ENCODE assay signal across 12 cellular contexts in genomic region chr12:62900686-62901272, GRCh38. TPM values are rescaled to one million over a fixed set of nuclear protein-coding genes. Genes with fewer than 3 reads are reported as not detected.
DNase-seq lines count a peak whose midpoint lies in the region; ATAC-seq and TF ChIP-seq lines count a peak whose summit lies in the region.
"Had no signal": no experiment of that assay in that cellular context is flagged by ENCODE, and none has a peak within 500 bp of the region (broad histone marks: within the 10 kb centered on the region; RNA-seq: fewer than 3 reads in every experiment).

No MANE protein-coding gene starts in this region.

- H3K27me3 ChIP-seq in PC-3 (ENCODE audit: low read length), result no peaks in the 10 kb centered on the region
- H3K27me3 ChIP-seq: brain microvascular endothelial cell had no signal

- TF ChIP-seq CTCF in PC-3 (conservative IDR thresholded peaks at IDR 0.05; ENCODE audit: low read depth, low read length) (no peak), fibroblast of the aortic adventitia (IDR thresholded peaks at IDR 0.05; ENCODE audit: insufficient read depth, low read length) (no peak)

- no peak overlapping the region for H3K9ac ChIP-seq in PC-3 (ENCODE audit: low read length)

- no peaks in the 10 kb centered on the region for H3K9me3 ChIP-seq in PC-3 (ENCODE audit: low read length)

- peak overlapping the region; percentile 25 for H3K27ac ChIP-seq in PC-3 (ENCODE audit: low read length)
- H3K27ac ChIP-seq: brain microvascular endothelial cell had no signal

- H3K4me3 ChIP-seq in PC-3 (ENCODE audit: low read length) (no peak overlapping the region), fibroblast of the aortic adventitia (ENCODE audit: low read depth, low read length) (no peak overlapping the region), skeletal muscle cell (ENCODE audit: low read depth, low read length) (no peak overlapping the region)

- H3K9me2 ChIP-seq in PC-3 (replicated peaks; ENCODE audit: low read length), result no peaks in the 10 kb centered on the region

- BruUV-seq in PC-3 (replicated peaks; lab: Mats Ljungman, UMichigan), result TSS peak; percentile 14

- CTCF ChIA-PET in PC-3 (lab: Charles Lee), result no interaction called here

- no peaks in the 10 kb centered on the region for H3F3A ChIP-seq in PC-3 (ENCODE audit: low read length, unreplicated experiment)

- no peak overlapping the region for H2AFZ ChIP-seq in PC-3 (ENCODE audit: low read length)

- no peaks in the 10 kb centered on the region for H4K20me1 ChIP-seq in PC-3 (ENCODE audit: low read length)

- H3K36me3 ChIP-seq in PC-3 (ENCODE audit: low read depth, low read length), result no peaks in the 10 kb centered on the region
- H3K36me3 ChIP-seq: brain microvascular endothelial cell had no signal

- 0 out of 2 replicates have a peak overlapping the region, but pooled peaks have one; percentile 26 for H3K4me2 ChIP-seq in PC-3 (ENCODE audit: low read length)

- peak; percentile 45 for DNase-seq in HuH-7 (ENCODE audit: low spot score)
- DNase-seq in PC-3, result peak; percentile 50
- peak; percentile 5 for DNase-seq in fibroblast of the aortic adventitia (ENCODE audit: low read depth)
- DNase-seq in skeletal muscle cell (ENCODE audit: low read depth), result peak; percentile 25
- no peak for DNase-seq in anterior cingulate cortex (lab: John Stamatoyannopoulos, UW)
- DNase-seq in NCI-H1436 treated with DMSO at 0.1 percent for 48 hours (lab: John Stamatoyannopoulos, UW), result no peak
- DNase-seq: activated CD4-positive, alpha-beta T cell treated with anti-CD3 and anti-CD28 coated beads, Interleukin-2, amount 50 U/mL, for 1 hour; brain microvascular endothelial cell; NCI-H1105; T-cell had no signal

- H3K79me2 ChIP-seq in PC-3 (ENCODE audit: low read length), result peaks cover 12% of the 10 kb centered on the region; the same call in 1 of the 2 replicates

- no peak; the same call in 1 of the 2 replicates for ATAC-seq in PC-3
- no peak for ATAC-seq in GM19328 (IDR thresholded peaks at IDR 0.05; ENCODE audit: unreplicated experiment)
- ATAC-seq: activated T-helper 17 cell treated with anti-CD3 and anti-CD28 coated beads, Interleukin-2, amount 50 U/mL, for 72 hours; T-cell had no signal

- POLR2A ChIA-PET in PC-3 (lab: Charles Lee; ENCODE audit: unreplicated experiment), result no interaction called here

- H3K4me1 ChIP-seq in PC-3 (ENCODE audit: insufficient read depth, low read length), result peaks cover 24% of the 10 kb centered on the region

- intact Hi-C loops in PC-3 (cut with micrococcal nuclease), result no loop called here

RNA-seq across cellular contexts. Expression of gene PPM1H, which starts 34.2 kb away (rescaled TPM):
- total RNA-seq in PC-3 (2014; rRNA removed), result 9.8 and 12.0 TPM in 2 replicates
- total RNA-seq in fibroblast of the aortic adventitia (ENCODE audit: low replicate concordance), result 0.98 and 1.3 TPM in 2 replicates
- total RNA-seq: activated T-helper 17 cell treated with anti-CD3 and anti-CD28 coated beads, Interleukin-2, amount 50 U/mL, for 72 hours had no signal

Comparison
In these comparisons a context has a peak if more than half of its experiments do, and no peak if none do; other contexts are left out.
1. DNase-seq: peak in HuH-7 (single experiment), PC-3 (single experiment), fibroblast of the aortic adventitia (single experiment) and skeletal muscle cell (single experiment); none in anterior cingulate cortex (0 of 58) and NCI-H1436 treated with DMSO at 0.1 percent for 48 hours (single experiment).